Comparison of ENCODE assay signal across 21 cellular contexts in genomic region chr4:40340034-40340433, GRCh38. TPM values are rescaled to one million over a fixed set of nuclear protein-coding genes. Genes with fewer than 3 reads are reported as not detected.
DNase-seq lines count a peak whose midpoint lies in the region; ATAC-seq and TF ChIP-seq lines count a peak whose summit lies in the region.
"Had no signal": no experiment of that assay in that cellular context is flagged by ENCODE, and none has a peak within 500 bp of the region (broad histone marks: within the 10 kb centered on the region; RNA-seq: fewer than 3 reads in every experiment).

No MANE protein-coding gene starts in this region.

- H4K8ac ChIP-seq in mesendoderm (ENCODE audit: low read depth, low read length): no peak overlapping the region

- peaks cover 17% of the 10 kb centered on the region for H3F3A ChIP-seq in GM23248 (ENCODE audit: insufficient read depth)
- no peaks in the 10 kb centered on the region for H3F3A ChIP-seq in neural progenitor cell (ENCODE audit: low read depth)

- H3K4me2 ChIP-seq in GM23248 (ENCODE audit: unreplicated experiment) (no peak overlapping the region), neural progenitor cell (no peak overlapping the region), mesendoderm (ENCODE audit: low read length) (no peak overlapping the region)
- H3K4me2 ChIP-seq: smooth muscle cell had no signal

- H3K27me3 Mint-ChIP-seq in activated CD4-positive, alpha-beta memory T cell treated with anti-CD3 and anti-CD28 coated beads for 36 hours: no peaks in the 10 kb centered on the region
- H3K27me3 Mint-ChIP-seq in activated CD4-positive, alpha-beta memory T cell treated with anti-CD3 and anti-CD28 coated beads, Interleukin-2, amount 10 ng/mL, durations not matched to agents 7 days and 5 days: peaks cover 22% of the 10 kb centered on the region
- peaks cover 8% of the 10 kb centered on the region for H3K27me3 Mint-ChIP-seq in activated T-helper 17 cell treated with anti-CD3 and anti-CD28 coated beads, Interleukin-2, amount 50 U/mL, for 72 hours
- H3K27me3 Mint-ChIP-seq in neural progenitor cell (ENCODE audit: insufficient read depth, low read depth): peaks cover 2% of the 10 kb centered on the region

- H2AFZ ChIP-seq in GM23248 (peak overlapping the region; percentile 8; the same call in 1 of the 2 replicates), neural progenitor cell (replicated peaks) (no peak overlapping the region)

- TF ChIP-seq CTCF in neural progenitor cell (IDR thresholded peaks at IDR 0.05) (no peak), mucosa of descending colon (IDR thresholded peaks at IDR 0.05) (no peak)

- no peak overlapping the region for H3K23ac ChIP-seq in mesendoderm (ENCODE audit: low read length)

- no peak overlapping the region for H3K4me3 Mint-ChIP-seq in activated CD4-positive, alpha-beta memory T cell treated with anti-CD3 and anti-CD28 coated beads for 36 hours
- H3K4me3 Mint-ChIP-seq in activated CD4-positive, alpha-beta memory T cell treated with anti-CD3 and anti-CD28 coated beads, Interleukin-2, amount 10 ng/mL, durations not matched to agents 7 days and 5 days: no peak overlapping the region
- no peak overlapping the region for H3K4me3 Mint-ChIP-seq in activated T-helper 17 cell treated with anti-CD3 and anti-CD28 coated beads, Interleukin-2, amount 50 U/mL, for 72 hours
- H3K4me3 Mint-ChIP-seq in neural progenitor cell: no peak overlapping the region
- H3K4me3 Mint-ChIP-seq: mesothelial cell of epicardium had no signal

- no peak overlapping the region for H4K5ac ChIP-seq in mesendoderm (ENCODE audit: low read length)

- no peaks in the 10 kb centered on the region for H3K36me3 ChIP-seq in GM23248 (ENCODE audit: low read depth)
- H3K36me3 ChIP-seq in neural progenitor cell: no peaks in the 10 kb centered on the region
- no peaks in the 10 kb centered on the region for H3K36me3 ChIP-seq in mesendoderm (ENCODE audit: control insufficient read depth, insufficient read depth, low read length)
- H3K36me3 ChIP-seq in mucosa of descending colon (ENCODE audit: low read depth): no peaks in the 10 kb centered on the region

- H3K18ac ChIP-seq in mesendoderm (ENCODE audit: low read length): no peak overlapping the region

- no peaks in the 10 kb centered on the region for H3K27me3 ChIP-seq in GM23248 (replicated peaks; ENCODE audit: insufficient read depth)
- H3K27me3 ChIP-seq in neural progenitor cell: no peaks in the 10 kb centered on the region
- no peaks in the 10 kb centered on the region for H3K27me3 ChIP-seq in mesendoderm (ENCODE audit: insufficient read depth, low read length, poor library complexity)

- no peak overlapping the region for H3K4me3 ChIP-seq in GM23248
- no peak overlapping the region for H3K4me3 ChIP-seq in neural progenitor cell
- no peak overlapping the region for H3K4me3 ChIP-seq in mesendoderm (ENCODE audit: low read length)
- H3K4me3 ChIP-seq in mucosa of descending colon: no peak overlapping the region
- H3K4me3 ChIP-seq: smooth muscle cell had no signal

- in situ Hi-C loops in GM23248 (cut with MboI): no loop called here

- H3K9ac ChIP-seq in GM23248 (no peak overlapping the region), neural progenitor cell (no peak overlapping the region), mesendoderm (ENCODE audit: low read length) (no peak overlapping the region)

- no peak overlapping the region for H2BK120ac ChIP-seq in mesendoderm (ENCODE audit: low read depth, low read length)

- H3K4me1 Mint-ChIP-seq in activated CD4-positive, alpha-beta memory T cell treated with anti-CD3 and anti-CD28 coated beads for 36 hours (ENCODE audit: low read depth): peaks cover 9% of the 10 kb centered on the region
- peaks cover 4% of the 10 kb centered on the region for H3K4me1 Mint-ChIP-seq in activated CD4-positive, alpha-beta memory T cell treated with anti-CD3 and anti-CD28 coated beads, Interleukin-2, amount 10 ng/mL, durations not matched to agents 7 days and 5 days
- peaks cover 6% of the 10 kb centered on the region for H3K4me1 Mint-ChIP-seq in activated T-helper 17 cell treated with anti-CD3 and anti-CD28 coated beads, Interleukin-2, amount 50 U/mL, for 72 hours
- peaks cover 9% of the 10 kb centered on the region for H3K4me1 Mint-ChIP-seq in neural progenitor cell

- peak; percentile 23 for DNase-seq in activated CD4-positive, alpha-beta memory T cell treated with anti-CD3 and anti-CD28 coated beads for 36 hours
- no peak for DNase-seq in activated CD4-positive, alpha-beta memory T cell treated with anti-CD3 and anti-CD28 coated beads, Interleukin-2, amount 10 ng/mL, durations not matched to agents 7 days and 5 days
- DNase-seq in GM23248 (peak; percentile 73), neural progenitor cell (ENCODE audit: low spot score) (no peak), DMS153 (lab: John Stamatoyannopoulos, UW) (no peak), mesendoderm (no peak), mucosa of descending colon (no peak)
- DNase-seq: ACHN; amygdala; DMS79; NCI-H1105; NCI-H510A treated with DMSO at 0.1 percent for 48 hours; stimulated activated CD4-positive, alpha-beta T cell treated with anti-CD3 and anti-CD28 coated beads, Interleukin-4, amount 100 ng/mL, for 24 hours; substantia nigra had no signal

- no peak overlapping the region for H3K4ac ChIP-seq in mesendoderm (ENCODE audit: low read depth, low read length)

- H3K79me2 ChIP-seq in GM23248 (ENCODE audit: insufficient read depth) (no peaks in the 10 kb centered on the region), neural progenitor cell (ENCODE audit: low read depth) (no peaks in the 10 kb centered on the region), mesendoderm (ENCODE audit: control insufficient read depth, insufficient read depth, low read length) (no peaks in the 10 kb centered on the region)

- no peaks in the 10 kb centered on the region for H3K9me3 ChIP-seq in GM23248 (ENCODE audit: low read depth)
- no peaks in the 10 kb centered on the region for H3K9me3 ChIP-seq in neural progenitor cell (ENCODE audit: low read depth)
- H3K9me3 ChIP-seq in mucosa of descending colon: no peaks in the 10 kb centered on the region

- H3K9me3 Mint-ChIP-seq in activated CD4-positive, alpha-beta memory T cell treated with anti-CD3 and anti-CD28 coated beads for 36 hours: peaks cover 6% of the 10 kb centered on the region
- peaks cover 4% of the 10 kb centered on the region for H3K9me3 Mint-ChIP-seq in activated CD4-positive, alpha-beta memory T cell treated with anti-CD3 and anti-CD28 coated beads, Interleukin-2, amount 10 ng/mL, durations not matched to agents 7 days and 5 days
- H3K9me3 Mint-ChIP-seq in activated T-helper 17 cell treated with anti-CD3 and anti-CD28 coated beads, Interleukin-2, amount 50 U/mL, for 72 hours: peaks cover 4% of the 10 kb centered on the region
- peaks cover 5% of the 10 kb centered on the region for H3K9me3 Mint-ChIP-seq in neural progenitor cell

- H3K4me1 ChIP-seq in GM23248 (ENCODE audit: insufficient read depth) (peaks cover 21% of the 10 kb centered on the region), neural progenitor cell (peaks cover 6% of the 10 kb centered on the region), mesendoderm (ENCODE audit: control insufficient read depth, low read depth, low read length) (peaks cover 5% of the 10 kb centered on the region), mucosa of descending colon (ENCODE audit: low read depth) (no peaks in the 10 kb centered on the region)

- no peak overlapping the region for H3K27ac Mint-ChIP-seq in activated CD4-positive, alpha-beta memory T cell treated with anti-CD3 and anti-CD28 coated beads for 36 hours
- H3K27ac Mint-ChIP-seq in activated CD4-positive, alpha-beta memory T cell treated with anti-CD3 and anti-CD28 coated beads, Interleukin-2, amount 10 ng/mL, durations not matched to agents 7 days and 5 days: no peak overlapping the region
- H3K27ac Mint-ChIP-seq in activated T-helper 17 cell treated with anti-CD3 and anti-CD28 coated beads, Interleukin-2, amount 50 U/mL, for 72 hours: peak overlapping the region; percentile 7
- H3K27ac Mint-ChIP-seq in neural progenitor cell: peak overlapping the region; percentile 4
- H3K27ac Mint-ChIP-seq: mesothelial cell of epicardium had no signal

- H3K79me1 ChIP-seq in mesendoderm (ENCODE audit: low read length): no peaks in the 10 kb centered on the region

- intact Hi-C loops in activated CD4-positive, alpha-beta memory T cell treated with anti-CD3 and anti-CD28 coated beads for 36 hours (cut with micrococcal nuclease): no loop called here
- intact Hi-C loops in mucosa of descending colon (cut with DNase I, micrococcal nuclease): no loop called here

- no peak overlapping the region for H2AK5ac ChIP-seq in mesendoderm (ENCODE audit: low read length)

- no peaks in the 10 kb centered on the region for H3K36me3 Mint-ChIP-seq in activated CD4-positive, alpha-beta memory T cell treated with anti-CD3 and anti-CD28 coated beads for 36 hours
- no peaks in the 10 kb centered on the region for H3K36me3 Mint-ChIP-seq in activated CD4-positive, alpha-beta memory T cell treated with anti-CD3 and anti-CD28 coated beads, Interleukin-2, amount 10 ng/mL, durations not matched to agents 7 days and 5 days (ENCODE audit: low read depth)
- no peaks in the 10 kb centered on the region for H3K36me3 Mint-ChIP-seq in activated T-helper 17 cell treated with anti-CD3 and anti-CD28 coated beads, Interleukin-2, amount 50 U/mL, for 72 hours (ENCODE audit: low read depth)
- no peaks in the 10 kb centered on the region for H3K36me3 Mint-ChIP-seq in neural progenitor cell
- H3K36me3 Mint-ChIP-seq: mesothelial cell of epicardium had no signal

- H3K27ac ChIP-seq in GM23248 (no peak overlapping the region), neural progenitor cell (no peak overlapping the region), mesendoderm (ENCODE audit: low read depth, low read length) (no peak overlapping the region)

- no peaks in the 10 kb centered on the region for H3K9me2 ChIP-seq in GM23248 (ENCODE audit: insufficient read depth)

- POLR2A ChIA-PET in activated CD4-positive, alpha-beta memory T cell treated with anti-CD3 and anti-CD28 coated beads for 36 hours (lab: Charles Lee): no interaction called here
- POLR2A ChIA-PET in activated CD4-positive, alpha-beta memory T cell treated with anti-CD3 and anti-CD28 coated beads, Interleukin-2, amount 10 ng/mL, durations not matched to agents 7 days and 5 days (lab: Charles Lee): no interaction called here

- CTCF ChIA-PET in activated CD4-positive, alpha-beta memory T cell treated with anti-CD3 and anti-CD28 coated beads for 36 hours (lab: Charles Lee): no interaction called here
- CTCF ChIA-PET in activated CD4-positive, alpha-beta memory T cell treated with anti-CD3 and anti-CD28 coated beads, Interleukin-2, amount 10 ng/mL, durations not matched to agents 7 days and 5 days (lab: Charles Lee): interaction anchor here (1.1 to 3.2 kb wide), 2 partner anchors 14 to 284 kb away, joined by 3 to 10 read pairs; no protein-coding TSS in a partner anchor

- H2BK5ac ChIP-seq in mesendoderm (ENCODE audit: low read length): no peak overlapping the region

- H2BK15ac ChIP-seq in mesendoderm (replicated peaks; ENCODE audit: low read depth): no peak overlapping the region

- ATAC-seq in activated T-helper 17 cell treated with anti-CD3 and anti-CD28 coated beads, Interleukin-2, amount 50 U/mL, for 72 hours (replicated peaks): peak; percentile 98
- ATAC-seq in mucosa of descending colon: no peak

- H3K56ac ChIP-seq in mesendoderm (ENCODE audit: low read length): no peak overlapping the region

- H4K20me1 ChIP-seq in GM23248 (ENCODE audit: insufficient read depth) (no peaks in the 10 kb centered on the region), neural progenitor cell (ENCODE audit: low read depth) (no peaks in the 10 kb centered on the region)

RNA-seq across cellular contexts. Expression of gene CHRNA9, which starts 4.9 kb away (rescaled TPM):
- under 1 TPM; 0.10 to 0.17 TPM for total RNA-seq in activated CD4-positive, alpha-beta memory T cell treated with anti-CD3 and anti-CD28 coated beads for 36 hours
- total RNA-seq in activated CD4-positive, alpha-beta memory T cell treated with anti-CD3 and anti-CD28 coated beads, Interleukin-2, amount 10 ng/mL, durations not matched to agents 7 days and 5 days: not detected
- total RNA-seq in GM23248 (2014; rRNA removed; shearing (Covaris generic)): 0.51 and 0.97 TPM in 2 replicates
- polyA plus RNA-seq in GM23248 (2016; fragmentation: Nextera tagmentation; extraction: Ambion mirVana): 0.41 and 1.2 TPM in 2 replicates
- not detected for total RNA-seq in activated T-helper 17 cell treated with anti-CD3 and anti-CD28 coated beads, Interleukin-2, amount 50 U/mL, for 72 hours
- total RNA-seq in neural progenitor cell (ENCODE audit: low replicate concordance) (0.67 and 2.5 TPM in 2 replicates), mucosa of descending colon (not detected)
- 1.9 TPM for polyA plus RNA-seq in mesendoderm (2013, experiment 1 of 2)
- polyA plus RNA-seq in mesendoderm (2013, experiment 2 of 2): 2.0 TPM
- total RNA-seq: dermis microvascular lymphatic vessel endothelial cell, epithelial cell of proximal tubule, glomerular endothelial cell, mesothelial cell of epicardium, pulmonary artery endothelial cell had no signal

Comparison
In these comparisons a context has a peak if more than half of its experiments do, and no peak if none do; other contexts are left out.
1. DNase-seq: peak in activated CD4-positive, alpha-beta memory T cell treated with anti-CD3 and anti-CD28 coated beads for 36 hours (single experiment) and GM23248 (single experiment); none in activated CD4-positive, alpha-beta memory T cell treated with anti-CD3 and anti-CD28 coated beads, Interleukin-2, amount 10 ng/mL, durations not matched to agents 7 days and 5 days (single experiment), neural progenitor cell (single experiment), DMS153 (single experiment), mesendoderm (single experiment) and mucosa of descending colon (0 of 3).
2. H3K27ac Mint-ChIP-seq: peak in activated T-helper 17 cell treated with anti-CD3 and anti-CD28 coated beads, Interleukin-2, amount 50 U/mL, for 72 hours (single experiment) and neural progenitor cell (single experiment); none in activated CD4-positive, alpha-beta memory T cell treated with anti-CD3 and anti-CD28 coated beads for 36 hours (single experiment) and activated CD4-positive, alpha-beta memory T cell treated with anti-CD3 and anti-CD28 coated beads, Interleukin-2, amount 10 ng/mL, durations not matched to agents 7 days and 5 days (single experiment).